ENCODE assay signal across 8 cellular contexts in genomic region chr1:160400284-160400645, GRCh38. TPM values are rescaled to one million over a fixed set of nuclear protein-coding genes. Genes with fewer than 3 reads are reported as not detected.
DNase-seq lines count a peak whose midpoint lies in the region; ATAC-seq and TF ChIP-seq lines count a peak whose summit lies in the region.

Gene VANGL2, plus strand, starts transcription at chr1:160400564. Its CDS starts 15,274 bp downstream, at chr1:160415838.

- H3K27me3 Mint-ChIP-seq in neural progenitor cell (ENCODE audit: insufficient read depth, low read depth), result no peaks in the 10 kb centered on the region

- H3K36me3 Mint-ChIP-seq in neural progenitor cell, result peaks cover 16% of the 10 kb centered on the region

- peak within 1 kb of the TSS; percentile 97 for H3K4me3 Mint-ChIP-seq in neural progenitor cell

- peaks cover 15% of the 10 kb centered on the region for H3F3A ChIP-seq in neural progenitor cell (ENCODE audit: low read depth)

- H3K9ac ChIP-seq in neural progenitor cell, result peak within 1 kb of the TSS; percentile 92

- H2AFZ ChIP-seq in neural progenitor cell (replicated peaks), result peak within 1 kb of the TSS; percentile 74

- H3K4me1 Mint-ChIP-seq in neural progenitor cell, result peaks cover 60% of the 10 kb centered on the region

- H3K4me2 ChIP-seq in neural progenitor cell, result peak within 1 kb of the TSS; percentile 98

- DNase-seq in GM13976 (ENCODE audit: low spot score), result peak; percentile 83
- peak; percentile 82 for DNase-seq in NCI-H2227 treated with DMSO at 0.1 percent for 48 hours (lab: John Stamatoyannopoulos, UW)
- peak; percentile 41 for DNase-seq in activated gamma-delta T cell treated with Interleukin-2 at 50 U/mL for 16 hours
- DNase-seq in glomerular visceral epithelial cell (ENCODE audit: extremely low spot score), result peak; percentile 88
- DNase-seq in neural progenitor cell (ENCODE audit: low spot score), result peak; percentile 93
- DNase-seq in upper lobe of left lung, result peak; percentile 55 to 95

- peak within 1 kb of the TSS; percentile 97 for H3K27ac ChIP-seq in neural progenitor cell
- peak within 1 kb of the TSS; percentile 64 to 87 (median 72) for H3K27ac ChIP-seq in upper lobe of left lung

- H3K4me1 ChIP-seq in neural progenitor cell (peaks cover 59% of the 10 kb centered on the region), upper lobe of left lung (peaks cover 15 to 41% (median 28%) of the 10 kb centered on the region in 4 donors)

- 1% methylated on average over 25 of the region's 32 CpGs; no CpG with 5 or more reads in 1 of the 2 donors for WGBS in upper lobe of left lung, 2 donors

- H4K20me1 ChIP-seq in neural progenitor cell (ENCODE audit: low read depth), result peaks cover 39% of the 10 kb centered on the region

- ATAC-seq in upper lobe of left lung (ENCODE audit: low FRiP score in 2 of 2) (peak; percentile 77 to 91), GM19452 (IDR thresholded peaks at IDR 0.05; ENCODE audit: unreplicated experiment) (no peak), HG03175 (IDR thresholded peaks at IDR 0.05; ENCODE audit: unreplicated experiment) (no peak)

- peaks cover 49% of the 10 kb centered on the region for H3K79me2 ChIP-seq in neural progenitor cell (ENCODE audit: low read depth)

- H3K9me3 Mint-ChIP-seq in neural progenitor cell, result no peaks in the 10 kb centered on the region

- in situ Hi-C loops in GM13976 (cut with MboI; ENCODE audit: low sequenced_read_pairs, unreplicated experiment), result loop anchor here (25.0 kb wide), 1 partner anchor 562 kb away; the partner anchor contains the start of gene ITLN2

- H3K27me3 ChIP-seq in neural progenitor cell (no peaks in the 10 kb centered on the region), upper lobe of left lung (peaks cover 0 to 13% (median 6%) of the 10 kb centered on the region in 4 donors)

- H3K4me3 ChIP-seq in neural progenitor cell (peak within 1 kb of the TSS; percentile 100), upper lobe of left lung (peak within 1 kb of the TSS; percentile 52 to 79 (median 70))

- H3K36me3 ChIP-seq in neural progenitor cell (no peaks in the 10 kb centered on the region), upper lobe of left lung (no peaks in the 10 kb centered on the region)

- no peak for TF ChIP-seq CTCF in GM13976 (IDR thresholded peaks at IDR 0.05; ENCODE audit: borderline replicate concordance, control extremely low read depth, extremely low read depth, insufficient read depth, missing control alignments)
- no peak for TF ChIP-seq CTCF in neural progenitor cell (IDR thresholded peaks at IDR 0.05)
- peak in 1 of 6 experiments; percentile 12 for TF ChIP-seq CTCF in upper lobe of left lung (IDR thresholded peaks at IDR 0.05)

- no peaks in the 10 kb centered on the region for H3K9me3 ChIP-seq in neural progenitor cell (ENCODE audit: low read depth)
- H3K9me3 ChIP-seq in upper lobe of left lung, result no peaks in the 10 kb centered on the region

- no peak for TF ChIP-seq POLR2A in upper lobe of left lung (IDR thresholded peaks at IDR 0.05)

- no peak for TF ChIP-seq EP300 in upper lobe of left lung (IDR thresholded peaks at IDR 0.05)

- H3K27ac Mint-ChIP-seq in neural progenitor cell, result peak within 1 kb of the TSS; percentile 78

RNA-seq across cellular contexts. Expression of gene VANGL2, which starts in this region (rescaled TPM):
- 23.0 and 46.6 TPM in 2 replicates for total RNA-seq in neural progenitor cell (ENCODE audit: low replicate concordance)
- 1 to 10 TPM; 2.0 to 4.8 (median 2.7) TPM for total RNA-seq in upper lobe of left lung

Comparison
In these comparisons a context has a peak if more than half of its experiments do, and no peak if none do; other contexts are left out.
1. DNase-seq: peak in every context shown above with its lines; median percentile 93 in neural progenitor cell; 88 in glomerular visceral epithelial cell; 83 in GM13976; 82 in NCI-H2227 treated with DMSO at 0.1 percent for 48 hours; 75 in upper lobe of left lung; 41 in activated gamma-delta T cell treated with Interleukin-2 at 50 U/mL for 16 hours.
2. ATAC-seq: peak in upper lobe of left lung (2 of 2); none in GM19452 (single experiment) and HG03175 (single experiment).